1 cellular context compared by ENCODE assay signal in genomic region chr19:35628565-35629331, GRCh38.
TF ChIP-seq lines count a peak whose summit lies in the region.

TSS of gene RBM42 (plus strand) at chr19:35629036. CDS start at chr19:35629154, 118 bp downstream.

TF ChIP-seq in K562, 482 proteins besides CTCF, POLR2A, EP300 and RAD21 (continued from another document and continues in another):
- no peak for TF ChIP-seq CLOCK (CRISPR knock-in tag; IDR thresholded peaks at IDR 0.05; ENCODE audit: borderline replicate concordance)
- TF ChIP-seq DIDO1 (tag; IDR thresholded peaks at IDR 0.05; ENCODE audit: low read depth), result peak; percentile 98
- no peak for TF ChIP-seq DDX20 (tag; IDR thresholded peaks at IDR 0.05; ENCODE audit: low read depth)
- TF ChIP-seq ZNF655 (CRISPR knock-in tag; IDR thresholded peaks at IDR 0.05), result no peak
- no peak for TF ChIP-seq MED1 (CRISPR knock-in tag; IDR thresholded peaks at IDR 0.05; ENCODE audit: borderline replicate concordance)
- TF ChIP-seq PTRF (tag; IDR thresholded peaks at IDR 0.05), result no peak
- peak; percentile 29; the same call in 1 of the 2 replicates for TF ChIP-seq ZNF324 (CRISPR knock-in tag; IDR thresholded peaks at IDR 0.05)
- TF ChIP-seq GATA2 (CRISPR knock-in tag; IDR thresholded peaks at IDR 0.05), result no peak
- TF ChIP-seq PHTF2 (CRISPR knock-in tag; IDR thresholded peaks at IDR 0.05), result no peak
- TF ChIP-seq PPARD (CRISPR knock-in tag; IDR thresholded peaks at IDR 0.05), result no peak
- TF ChIP-seq PHB2 (IDR thresholded peaks at IDR 0.05; ENCODE audit: low read depth), result no peak
- TF ChIP-seq SRF (CRISPR knock-in tag; IDR thresholded peaks at IDR 0.05), result no peak
- no peak; the same call in 1 of the 2 replicates for TF ChIP-seq CREB3 (tag; conservative IDR thresholded peaks at IDR 0.05; ENCODE audit: low read depth)
- peak in 1 of 3 experiments; percentile 1 for TF ChIP-seq YY1 (IDR thresholded peaks at IDR 0.05; ENCODE audit: borderline replicate concordance in 1 of 3, control insufficient read depth in 1 of 3, extremely low read depth in 1 of 3, insufficient read depth in 3 of 3, insufficient read length in 1 of 3, insufficient replicate concordance in 2 of 3, low read depth in 1 of 3, low read length in 2 of 3)
- no peak for TF ChIP-seq ELF4 (CRISPR knock-in tag; IDR thresholded peaks at IDR 0.05)
- TF ChIP-seq PHF8 (IDR thresholded peaks at IDR 0.05; ENCODE audit: borderline replicate concordance, low read length), result peak; percentile 91
- TF ChIP-seq, protein P1, sequence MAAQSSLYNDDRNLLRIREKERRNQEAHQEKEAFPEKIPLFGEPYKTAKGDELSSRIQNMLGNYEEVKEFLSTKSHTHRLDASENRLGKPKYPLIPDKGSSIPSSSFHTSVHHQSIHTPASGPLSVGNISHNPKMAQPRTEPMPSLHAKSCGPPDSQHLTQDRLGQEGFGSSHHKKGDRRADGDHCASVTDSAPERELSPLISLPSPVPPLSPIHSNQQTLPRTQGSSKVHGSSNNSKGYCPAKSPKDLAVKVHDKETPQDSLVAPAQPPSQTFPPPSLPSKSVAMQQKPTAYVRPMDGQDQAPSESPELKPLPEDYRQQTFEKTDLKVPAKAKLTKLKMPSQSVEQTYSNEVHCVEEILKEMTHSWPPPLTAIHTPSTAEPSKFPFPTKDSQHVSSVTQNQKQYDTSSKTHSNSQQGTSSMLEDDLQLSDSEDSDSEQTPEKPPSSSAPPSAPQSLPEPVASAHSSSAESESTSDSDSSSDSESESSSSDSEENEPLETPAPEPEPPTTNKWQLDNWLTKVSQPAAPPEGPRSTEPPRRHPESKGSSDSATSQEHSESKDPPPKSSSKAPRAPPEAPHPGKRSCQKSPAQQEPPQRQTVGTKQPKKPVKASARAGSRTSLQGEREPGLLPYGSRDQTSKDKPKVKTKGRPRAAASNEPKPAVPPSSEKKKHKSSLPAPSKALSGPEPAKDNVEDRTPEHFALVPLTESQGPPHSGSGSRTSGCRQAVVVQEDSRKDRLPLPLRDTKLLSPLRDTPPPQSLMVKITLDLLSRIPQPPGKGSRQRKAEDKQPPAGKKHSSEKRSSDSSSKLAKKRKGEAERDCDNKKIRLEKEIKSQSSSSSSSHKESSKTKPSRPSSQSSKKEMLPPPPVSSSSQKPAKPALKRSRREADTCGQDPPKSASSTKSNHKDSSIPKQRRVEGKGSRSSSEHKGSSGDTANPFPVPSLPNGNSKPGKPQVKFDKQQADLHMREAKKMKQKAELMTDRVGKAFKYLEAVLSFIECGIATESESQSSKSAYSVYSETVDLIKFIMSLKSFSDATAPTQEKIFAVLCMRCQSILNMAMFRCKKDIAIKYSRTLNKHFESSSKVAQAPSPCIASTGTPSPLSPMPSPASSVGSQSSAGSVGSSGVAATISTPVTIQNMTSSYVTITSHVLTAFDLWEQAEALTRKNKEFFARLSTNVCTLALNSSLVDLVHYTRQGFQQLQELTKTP (IDR thresholded peaks at IDR 0.05; ENCODE audit: low read depth in 1 of 2, partially characterized antibody in 2 of 2), result peak in 1 of 2 experiments; percentile 55
- peak in 1 of 2 experiments; percentile 71; a peak in 1 of 3 replicates for TF ChIP-seq CBX3 (IDR thresholded peaks at IDR 0.05; ENCODE audit: borderline replicate concordance in 1 of 2, low read length in 2 of 2)
- TF ChIP-seq HMGN3 (IDR thresholded peaks at IDR 0.05; ENCODE audit: borderline replicate concordance, extremely low read depth, insufficient read length, low read depth, low read length), result no peak
- no peak for TF ChIP-seq ZNF586 (CRISPR knock-in tag; conservative IDR thresholded peaks at IDR 0.05)
- TF ChIP-seq RCOR1 (IDR thresholded peaks at IDR 0.05; ENCODE audit: borderline replicate concordance in 1 of 2, low read depth in 2 of 2, low read length in 2 of 2), result peak in 1 of 2 experiments; percentile 50; a peak in 1 of 4 replicates
- no peak for TF ChIP-seq POLR2AphosphoS2 (IDR thresholded peaks at IDR 0.05; ENCODE audit: low read length)
- peak; percentile 100 for TF ChIP-seq C11orf30 (IDR thresholded peaks at IDR 0.05; ENCODE audit: low read depth)
- no peak; the same call in 1 of the 2 replicates for TF ChIP-seq ZC3H11A (IDR thresholded peaks at IDR 0.05; ENCODE audit: low read depth, low read length)
- no peak for TF ChIP-seq DEAF1 (CRISPR knock-in tag; IDR thresholded peaks at IDR 0.05)
- peak; percentile 99 for TF ChIP-seq SIN3B (IDR thresholded peaks at IDR 0.05; ENCODE audit: low read depth)
- TF ChIP-seq MTA3 (IDR thresholded peaks at IDR 0.05; ENCODE audit: borderline replicate concordance), result peak; percentile 88; the same call in 1 of the 2 replicates
- TF ChIP-seq ZC3H4 (CRISPR knock-in tag; IDR thresholded peaks at IDR 0.05; ENCODE audit: borderline replicate concordance), result no peak
- TF ChIP-seq, protein P2, sequence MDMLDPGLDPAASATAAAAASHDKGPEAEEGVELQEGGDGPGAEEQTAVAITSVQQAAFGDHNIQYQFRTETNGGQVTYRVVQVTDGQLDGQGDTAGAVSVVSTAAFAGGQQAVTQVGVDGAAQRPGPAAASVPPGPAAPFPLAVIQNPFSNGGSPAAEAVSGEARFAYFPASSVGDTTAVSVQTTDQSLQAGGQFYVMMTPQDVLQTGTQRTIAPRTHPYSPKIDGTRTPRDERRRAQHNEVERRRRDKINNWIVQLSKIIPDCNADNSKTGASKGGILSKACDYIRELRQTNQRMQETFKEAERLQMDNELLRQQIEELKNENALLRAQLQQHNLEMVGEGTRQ (CRISPR knock-in tag; IDR thresholded peaks at IDR 0.05), result no peak
- TF ChIP-seq, protein P3, sequence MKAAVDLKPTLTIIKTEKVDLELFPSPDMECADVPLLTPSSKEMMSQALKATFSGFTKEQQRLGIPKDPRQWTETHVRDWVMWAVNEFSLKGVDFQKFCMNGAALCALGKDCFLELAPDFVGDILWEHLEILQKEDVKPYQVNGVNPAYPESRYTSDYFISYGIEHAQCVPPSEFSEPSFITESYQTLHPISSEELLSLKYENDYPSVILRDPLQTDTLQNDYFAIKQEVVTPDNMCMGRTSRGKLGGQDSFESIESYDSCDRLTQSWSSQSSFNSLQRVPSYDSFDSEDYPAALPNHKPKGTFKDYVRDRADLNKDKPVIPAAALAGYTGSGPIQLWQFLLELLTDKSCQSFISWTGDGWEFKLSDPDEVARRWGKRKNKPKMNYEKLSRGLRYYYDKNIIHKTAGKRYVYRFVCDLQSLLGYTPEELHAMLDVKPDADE (conservative IDR thresholded peaks at IDR 0.05; ENCODE audit: control insufficient read depth, low read depth, low read length), result peak; percentile 46; the same call in 1 of the 2 replicates
- TF ChIP-seq HBP1 (CRISPR knock-in tag; IDR thresholded peaks at IDR 0.05), result no peak
- no peak for TF ChIP-seq HDGF (IDR thresholded peaks at IDR 0.05)
- TF ChIP-seq YBX1 (IDR thresholded peaks at IDR 0.05), result no peak
- TF ChIP-seq POLR3A (IDR thresholded peaks at IDR 0.05; ENCODE audit: borderline replicate concordance, extremely low read depth, insufficient read depth, insufficient read length), result no peak
- TF ChIP-seq TRIM28 (IDR thresholded peaks at IDR 0.05), result no peak
- TF ChIP-seq EGR1 (conservative IDR thresholded peaks at IDR 0.05), result 0 out of 2 replicates have a peak, but pooled peaks have one; percentile 21
- TF ChIP-seq TCF7L2 (IDR thresholded peaks at IDR 0.05; ENCODE audit: low read depth, low read length), result no peak
- TF ChIP-seq ATF7 (IDR thresholded peaks at IDR 0.05), result peak; percentile 100
- TF ChIP-seq, protein P4, sequence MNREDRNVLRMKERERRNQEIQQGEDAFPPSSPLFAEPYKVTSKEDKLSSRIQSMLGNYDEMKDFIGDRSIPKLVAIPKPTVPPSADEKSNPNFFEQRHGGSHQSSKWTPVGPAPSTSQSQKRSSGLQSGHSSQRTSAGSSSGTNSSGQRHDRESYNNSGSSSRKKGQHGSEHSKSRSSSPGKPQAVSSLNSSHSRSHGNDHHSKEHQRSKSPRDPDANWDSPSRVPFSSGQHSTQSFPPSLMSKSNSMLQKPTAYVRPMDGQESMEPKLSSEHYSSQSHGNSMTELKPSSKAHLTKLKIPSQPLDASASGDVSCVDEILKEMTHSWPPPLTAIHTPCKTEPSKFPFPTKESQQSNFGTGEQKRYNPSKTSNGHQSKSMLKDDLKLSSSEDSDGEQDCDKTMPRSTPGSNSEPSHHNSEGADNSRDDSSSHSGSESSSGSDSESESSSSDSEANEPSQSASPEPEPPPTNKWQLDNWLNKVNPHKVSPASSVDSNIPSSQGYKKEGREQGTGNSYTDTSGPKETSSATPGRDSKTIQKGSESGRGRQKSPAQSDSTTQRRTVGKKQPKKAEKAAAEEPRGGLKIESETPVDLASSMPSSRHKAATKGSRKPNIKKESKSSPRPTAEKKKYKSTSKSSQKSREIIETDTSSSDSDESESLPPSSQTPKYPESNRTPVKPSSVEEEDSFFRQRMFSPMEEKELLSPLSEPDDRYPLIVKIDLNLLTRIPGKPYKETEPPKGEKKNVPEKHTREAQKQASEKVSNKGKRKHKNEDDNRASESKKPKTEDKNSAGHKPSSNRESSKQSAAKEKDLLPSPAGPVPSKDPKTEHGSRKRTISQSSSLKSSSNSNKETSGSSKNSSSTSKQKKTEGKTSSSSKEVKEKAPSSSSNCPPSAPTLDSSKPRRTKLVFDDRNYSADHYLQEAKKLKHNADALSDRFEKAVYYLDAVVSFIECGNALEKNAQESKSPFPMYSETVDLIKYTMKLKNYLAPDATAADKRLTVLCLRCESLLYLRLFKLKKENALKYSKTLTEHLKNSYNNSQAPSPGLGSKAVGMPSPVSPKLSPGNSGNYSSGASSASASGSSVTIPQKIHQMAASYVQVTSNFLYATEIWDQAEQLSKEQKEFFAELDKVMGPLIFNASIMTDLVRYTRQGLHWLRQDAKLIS (CRISPR knock-in tag; IDR thresholded peaks at IDR 0.05), result no peak
- peak; percentile 51 for TF ChIP-seq L3MBTL2 (IDR thresholded peaks at IDR 0.05)
- TF ChIP-seq NELFE (IDR thresholded peaks at IDR 0.05; ENCODE audit: insufficient read depth, insufficient read length), result no peak
- no peak for TF ChIP-seq SOX6 (IDR thresholded peaks at IDR 0.05)
- TF ChIP-seq TCFL5 (CRISPR knock-in tag; conservative IDR thresholded peaks at IDR 0.05), result no peak
- TF ChIP-seq ATF2 (CRISPR knock-in tag; IDR thresholded peaks at IDR 0.05), result peak; percentile 95
